27 cellular contexts compared by ENCODE assay signal in genomic region chr3:29899011-29899410, GRCh38.
DNase-seq lines count a peak whose midpoint lies in the region; FAIRE-seq and TF ChIP-seq lines count a peak whose summit lies in the region.
"Had no signal": no experiment of that assay in that cellular context is flagged by ENCODE, and none has a peak within 500 bp of the region (broad histone marks: within the 10 kb centered on the region; RNA-seq: fewer than 3 reads in every experiment).

No MANE protein-coding gene starts in this region.

- H3K36me3 ChIP-seq in bronchial epithelial cell (ENCODE audit: control insufficient read depth, insufficient read depth, low read length), result no peaks in the 10 kb centered on the region
- H3K36me3 ChIP-seq: BLaER1 treated with 17β-estradiol and CSF1 and Interleukin-3, amounts not matched to agents 10 nM and 100 nM had no signal

- H3K36me3 Mint-ChIP-seq in HFFc6 (ENCODE audit: low read depth) (peaks cover 5% of the 10 kb centered on the region; the same call in 1 of the 2 replicates), nephron (ENCODE audit: low read depth) (no peaks in the 10 kb centered on the region)
- H3K36me3 Mint-ChIP-seq: CD8-positive, alpha-beta T cell had no signal

- H3K4me3 Mint-ChIP-seq in HFFc6, result no peak overlapping the region
- no peak overlapping the region for H3K4me3 Mint-ChIP-seq in nephron
- H3K4me3 Mint-ChIP-seq: B cell; CD4-positive, alpha-beta T cell; CD8-positive, alpha-beta T cell had no signal

- no peaks in the 10 kb centered on the region for H3K27me3 ChIP-seq in bronchial epithelial cell (ENCODE audit: control insufficient read depth, insufficient read depth, low read length)
- H3K27me3 ChIP-seq: BLaER1 treated with 17β-estradiol and CSF1 and Interleukin-3, amounts not matched to agents 10 nM and 100 nM had no signal

- H3K27me3 Mint-ChIP-seq in HFFc6 (ENCODE audit: insufficient read depth) (no peaks in the 10 kb centered on the region), nephron (ENCODE audit: low read depth) (no peaks in the 10 kb centered on the region)
- H3K27me3 Mint-ChIP-seq: B cell had no signal

- no peaks in the 10 kb centered on the region for H3K9me3 Mint-ChIP-seq in HFFc6
- H3K9me3 Mint-ChIP-seq in nephron, result no peaks in the 10 kb centered on the region
- H3K9me3 Mint-ChIP-seq: CD4-positive, alpha-beta T cell; CD8-positive, alpha-beta T cell had no signal

- H3K4me1 Mint-ChIP-seq in HFFc6 (ENCODE audit: low read depth), result peaks cover 13% of the 10 kb centered on the region
- H3K4me1 Mint-ChIP-seq in nephron, result peaks cover 67% of the 10 kb centered on the region
- H3K4me1 Mint-ChIP-seq: B cell had no signal

- no peak overlapping the region for H3K4me3 ChIP-seq in bronchial epithelial cell (ENCODE audit: low read depth, low read length)
- H3K4me3 ChIP-seq: BLaER1 treated with 17β-estradiol and CSF1 and Interleukin-3, amounts not matched to agents 10 nM and 100 nM had no signal

- TF ChIP-seq CTCF in HFFc6 (IDR thresholded peaks at IDR 0.05) (no peak), bronchial epithelial cell (IDR thresholded peaks at IDR 0.05; ENCODE audit: insufficient read depth, low read length, severe bottlenecking) (no peak), nephron (IDR thresholded peaks at IDR 0.05; ENCODE audit: unreplicated experiment in 3 of 3) (no peak)

- H3K27ac Mint-ChIP-seq in HFFc6 (no peak overlapping the region), nephron (peak overlapping the region; percentile 17 to 92 (median 87))
- H3K27ac Mint-ChIP-seq: B cell; CD4-positive, alpha-beta T cell; CD8-positive, alpha-beta T cell had no signal

- FAIRE-seq in bronchial epithelial cell (lab: Jason Lieb, UNC), result peak; percentile 85
- FAIRE-seq: A204.1, D721Med, G401.6, GM12891, GM19239 had no signal

- DNase-seq in EH (ENCODE audit: low read depth) (peak; percentile 63), HFFc6 (peak; percentile 1), bronchial epithelial cell (ENCODE audit: low read depth) (no peak), SW480 (ENCODE audit: low spot score) (no peak), DMS 273 (lab: John Stamatoyannopoulos, UW; ENCODE audit: unreplicated experiment) (no peak), DMS79 treated with DMSO at 0.1 percent for 48 hours (lab: John Stamatoyannopoulos, UW) (no peak), NCI-H146 (lab: John Stamatoyannopoulos, UW) (no peak)
- DNase-seq: 8988T; ACHN; AML-193; Caco-2; Calu3; CD4-positive, alpha-beta T cell; CD8-positive, alpha-beta T cell; DMS 273 treated with DMSO at 0.1 percent for 48 hours; DMS153; DMS53; DMS79; GF-D8 had no signal

Comparison
In these comparisons a context has a peak if more than half of its experiments do, and no peak if none do; other contexts are left out.
1. DNase-seq: peak in EH (single experiment) and HFFc6 (single experiment); none in bronchial epithelial cell (single experiment), SW480 (single experiment), DMS 273 (single experiment), DMS79 treated with DMSO at 0.1 percent for 48 hours (single experiment) and NCI-H146 (single experiment).